28 cellular contexts compared by ENCODE assay signal in the genomic region with DNA sequence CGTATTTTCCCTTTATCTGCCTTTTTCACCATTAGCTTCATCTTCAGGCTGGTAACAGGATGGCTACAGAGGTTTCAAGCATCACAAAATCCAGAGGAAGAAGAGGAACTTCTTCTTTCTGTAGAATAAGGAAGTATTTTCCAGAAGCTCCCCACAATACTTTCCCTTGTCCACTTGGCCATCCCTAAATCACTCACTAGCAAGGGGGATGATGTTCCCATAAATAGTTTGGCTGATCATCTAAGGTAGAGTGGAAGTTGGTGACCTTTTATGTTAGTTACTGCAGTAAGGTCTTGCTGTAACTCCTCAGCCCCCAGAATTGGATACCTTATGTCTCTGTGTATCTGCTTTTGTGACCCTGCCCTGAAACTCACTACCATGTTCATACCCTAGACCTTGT.
"Had no signal": no experiment of that assay in that cellular context is flagged by ENCODE, and none has a peak within 500 bp of the region (broad histone marks: within the 10 kb centered on the region; RNA-seq: fewer than 3 reads in every experiment).

No MANE protein-coding gene starts in this region.

- H3K4me1 Mint-ChIP-seq: activated T-helper 17 cell treated with anti-CD3 and anti-CD28 coated beads, Interleukin-2, amount 50 U/mL, for 72 hours had no signal

- H3K27ac ChIP-seq: adrenal gland, ascending aorta, brain microvascular endothelial cell, neutrophil, ovary, psoas muscle, right atrium auricular region, upper lobe of left lung, WERI-Rb-1 had no signal

- H3K27me3 Mint-ChIP-seq: activated T-helper 17 cell treated with anti-CD3 and anti-CD28 coated beads, Interleukin-2, amount 50 U/mL, for 72 hours had no signal

- H3K9me3 ChIP-seq: adrenal gland, ascending aorta, neutrophil, ovary, psoas muscle, right atrium auricular region, upper lobe of left lung had no signal

- H3K36me3 ChIP-seq: adrenal gland, ascending aorta, brain microvascular endothelial cell, neutrophil, ovary, right atrium auricular region, upper lobe of left lung, WERI-Rb-1 had no signal

- H3K27ac Mint-ChIP-seq: activated naive CD8-positive, alpha-beta T cell; activated T-cell treated with anti-CD3 and anti-CD28 coated beads, Interleukin-2, amount 50 U/mL, for 24 hours; activated T-helper 17 cell treated with anti-CD3 and anti-CD28 coated beads, Interleukin-2, amount 50 U/mL, for 72 hours; dendritic cell treated with granulocyte-macrophage colony-stimulating factor and Interleukin-4, amounts not matched to agents 40 ng/mL and 50 ng/mL, for 4 days; nephron; T-helper 1 cell treated with Interleukin-12 subunit alpha and Interleukin-12 subunit beta and Interleukin-4 antibody, amounts not matched to agents 30 μg/mL and 1 μg/mL, for 36 hours had no signal

- H3K9me3 Mint-ChIP-seq: activated T-cell treated with anti-CD3 and anti-CD28 coated beads, Interleukin-2, amount 50 U/mL, for 24 hours; activated T-helper 17 cell treated with anti-CD3 and anti-CD28 coated beads, Interleukin-2, amount 50 U/mL, for 72 hours; dendritic cell treated with granulocyte-macrophage colony-stimulating factor and Interleukin-4, amounts not matched to agents 40 ng/mL and 50 ng/mL, for 4 days; nephron; T-helper 1 cell treated with Interleukin-12 subunit alpha and Interleukin-12 subunit beta and Interleukin-4 antibody, amounts not matched to agents 30 μg/mL and 1 μg/mL, for 36 hours had no signal

- DNase-seq: activated CD4-positive, alpha-beta T cell treated with anti-CD3 and anti-CD28 coated beads for 1 hour; activated CD4-positive, alpha-beta T cell treated with anti-CD3 and anti-CD28 coated beads, Interleukin-2, amount 50 U/mL, for 1 hour; activated naive CD4-positive, alpha-beta T cell; activated T-cell treated with anti-CD3 and anti-CD28 coated beads, Interleukin-2, amount 50 U/mL, for 24 hours; adrenal gland; brain microvascular endothelial cell; caudate nucleus; effector CD8-positive, alpha-beta T cell; foreskin melanocyte; hippocampal formation; left ventricle myocardium superior; mammary epithelial cell; ovary; psoas muscle; stimulated activated CD4-positive, alpha-beta T cell treated with anti-CD3 and anti-CD28 coated beads, Interleukin-4, amount 100 ng/mL, for 24 hours; stimulated activated naive CD8-positive, alpha-beta T cell treated with anti-CD3 and anti-CD28 coated beads, Interleukin-15, Interleukin-2, amounts not matched to agents 100 U/mL and 50 U/mL, for 24 hours; T1000; upper lobe of left lung; WERI-Rb-1 had no signal

- H3K36me3 Mint-ChIP-seq: activated naive CD8-positive, alpha-beta T cell had no signal

- ATAC-seq: activated T-helper 17 cell treated with anti-CD3 and anti-CD28 coated beads, Interleukin-2, amount 50 U/mL, for 72 hours; esophagus mucosa; left ventricle myocardium superior; psoas muscle; stimulated activated naive CD8-positive, alpha-beta T cell treated with anti-CD3 and anti-CD28 coated beads, Interleukin-15, Interleukin-2, amounts not matched to agents 100 U/mL and 50 U/mL, for 24 hours had no signal

- H3K27me3 ChIP-seq: adrenal gland, ascending aorta, brain microvascular endothelial cell, neutrophil, ovary, right atrium auricular region, upper lobe of left lung had no signal

- H3K4me1 ChIP-seq: adrenal gland, ascending aorta, psoas muscle, right atrium auricular region had no signal

- H3K4me3 ChIP-seq: adrenal gland, ascending aorta, ovary, psoas muscle, right atrium auricular region, upper lobe of left lung had no signal

- H3K4me3 Mint-ChIP-seq: activated naive CD8-positive, alpha-beta T cell; activated T-cell treated with anti-CD3 and anti-CD28 coated beads, Interleukin-2, amount 50 U/mL, for 24 hours; activated T-helper 17 cell treated with anti-CD3 and anti-CD28 coated beads, Interleukin-2, amount 50 U/mL, for 72 hours; dendritic cell treated with granulocyte-macrophage colony-stimulating factor and Interleukin-4, amounts not matched to agents 40 ng/mL and 50 ng/mL, for 4 days; nephron; T-helper 1 cell treated with Interleukin-12 subunit alpha and Interleukin-12 subunit beta and Interleukin-4 antibody, amounts not matched to agents 30 μg/mL and 1 μg/mL, for 36 hours had no signal
